In the genomic region with DNA sequence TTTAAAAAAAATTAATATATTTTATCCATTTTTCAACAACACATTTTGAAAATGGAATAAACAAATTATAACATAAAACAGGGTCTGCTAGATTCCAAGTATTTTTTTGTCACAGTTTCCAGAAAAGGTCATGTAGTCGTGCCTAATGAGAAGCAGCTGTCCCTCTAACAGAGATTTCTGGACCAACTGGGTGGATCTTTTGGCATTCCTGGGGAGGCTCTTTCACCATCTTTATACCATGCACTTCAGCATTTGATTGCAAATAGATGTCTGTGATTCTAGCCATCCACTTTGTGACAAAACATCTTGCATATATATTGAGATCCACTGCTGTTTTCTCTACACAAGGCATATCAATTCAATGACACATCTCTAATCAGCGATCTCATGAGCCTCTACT, we compare ENCODE assay signal across 23 cellular contexts.
"Had no signal": no experiment of that assay in that cellular context is flagged by ENCODE, and none has a peak within 500 bp of the region (broad histone marks: within the 10 kb centered on the region; RNA-seq: fewer than 3 reads in every experiment).

No MANE protein-coding gene starts in this region.

- H3K27me3 ChIP-seq: ascending aorta, MG63, Peyer's patch, SJCRH30 had no signal

- DNase-seq: activated CD4-positive, alpha-beta T cell treated with anti-CD3 and anti-CD28 coated beads for 4 hours; activated CD4-positive, alpha-beta T cell treated with anti-CD3 and anti-CD28 coated beads, Interleukin-2, amount 50 U/mL, for 4 hours; activated CD8-positive, alpha-beta memory T cell treated with anti-CD3 and anti-CD28 coated beads, Interleukin-2, amount 50 U/mL, for 48 hours; activated CD8-positive, alpha-beta T cell treated with anti-CD3 and anti-CD28 coated beads, Interleukin-2, amount 10 ng/mL, durations not matched to agents 7 days and 5 days; activated naive CD4-positive, alpha-beta T cell treated with anti-CD3 and anti-CD28 coated beads, Interleukin-2, amount 50 U/mL, for 16 hours; activated naive CD8-positive, alpha-beta T cell treated with anti-CD3 and anti-CD28 coated beads, Interleukin-2, amount 10 ng/mL, durations not matched to agents 7 days and 5 days; activated T-cell treated with anti-CD3 and anti-CD28 coated beads, Interleukin-2, amount 50 U/mL, for 1 hour; MG63; NCI-H1105; NCI-H1436; NCI-H187; NCI-H2081; NCI-H510A treated with DMSO at 0.1 percent for 48 hours; NCI-H69; NK-92 treated with Interleukin-12 subunit alpha and Interleukin-12 subunit beta, amount 100 ng/mL, for 24 hours; Peyer's patch; Right ventricle myocardium superior; SJCRH30; SK-N-SH; T-helper 1 cell; WERI-Rb-1 had no signal

- H3K27ac ChIP-seq: ascending aorta, Peyer's patch, RWPE1, SJCRH30, WERI-Rb-1 had no signal

- H3K36me3 ChIP-seq: ascending aorta, MG63, Peyer's patch, SJCRH30, WERI-Rb-1 had no signal

- H3K4me2 ChIP-seq: SK-N-SH had no signal

- H3K9me3 ChIP-seq: ascending aorta, MG63, Peyer's patch, SJCRH30, SK-N-SH had no signal

- ATAC-seq: activated CD8-positive, alpha-beta T cell treated with anti-CD3 and anti-CD28 coated beads, Interleukin-2, amount 10 ng/mL, durations not matched to agents 7 days and 5 days had no signal

- H3K4me1 ChIP-seq: ascending aorta, Peyer's patch, SJCRH30 had no signal

- H3K9ac ChIP-seq: SK-N-SH had no signal

- H3K4me3 ChIP-seq: ascending aorta, MG63, Peyer's patch, SJCRH30 had no signal
